ENCODE assay signal across 15 cellular contexts in the genomic region with DNA sequence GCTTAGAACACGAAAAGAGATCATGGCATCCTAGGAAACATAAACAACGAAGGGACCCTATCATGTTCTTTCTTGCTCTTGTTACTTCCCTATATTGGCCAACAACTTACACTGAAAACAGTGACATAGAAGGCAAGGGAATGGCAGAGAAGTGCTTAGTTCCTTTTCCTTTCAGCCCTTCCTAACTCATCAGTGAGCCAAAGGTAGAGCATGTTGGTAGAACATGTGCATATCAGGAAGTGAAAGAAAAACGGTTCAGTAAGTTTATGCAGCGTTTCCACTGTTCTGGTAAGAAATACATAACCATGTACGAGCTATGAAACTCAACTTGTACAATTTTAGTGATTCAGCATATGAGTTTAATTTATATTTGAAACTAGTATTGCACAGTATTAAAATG. TPM values are rescaled to one million over a fixed set of nuclear protein-coding genes. Genes with fewer than 3 reads are reported as not detected.
A peak's percentile ranks its signal among the peaks of the same experiment; 100 is the strongest.
DNase-seq lines count a peak whose midpoint lies in the region; ATAC-seq and TF ChIP-seq lines count a peak whose summit lies in the region.
"Had no signal": no experiment of that assay in that cellular context is flagged by ENCODE, and none has a peak within 500 bp of the region (broad histone marks: within the 10 kb centered on the region; RNA-seq: fewer than 3 reads in every experiment).

No MANE protein-coding gene starts in this region.

- ATAC-seq in GM18499 (IDR thresholded peaks at IDR 0.05; ENCODE audit: insufficient read depth, unreplicated experiment) (peak; percentile 82), GM21515 (IDR thresholded peaks at IDR 0.05; ENCODE audit: unreplicated experiment) (peak; percentile 86), HG03159 (IDR thresholded peaks at IDR 0.05; ENCODE audit: unreplicated experiment) (peak; percentile 94), HG03571 (IDR thresholded peaks at IDR 0.05; ENCODE audit: unreplicated experiment) (no peak), left ventricle myocardium superior (no peak)
- ATAC-seq: activated T-cell treated with anti-CD3 and anti-CD28 coated beads, Interleukin-2, amount 50 U/mL, for 72 hours had no signal

- no peaks in the 10 kb centered on the region for H3K9me3 ChIP-seq in osteoblast (ENCODE audit: low read depth, low read length)
- H3K9me3 ChIP-seq: esophagus squamous epithelium, HAP-1 had no signal

- H4K20me1 ChIP-seq in osteoblast (ENCODE audit: insufficient read depth, low read length): no peaks in the 10 kb centered on the region

- H3K36me3 ChIP-seq in osteoblast (ENCODE audit: insufficient read depth, low read length): no peaks in the 10 kb centered on the region
- H3K36me3 ChIP-seq: esophagus squamous epithelium, HAP-1, neural progenitor cell had no signal

- H3K4me1 ChIP-seq in osteoblast (ENCODE audit: insufficient read depth, low read length): no peaks in the 10 kb centered on the region
- H3K4me1 ChIP-seq: esophagus squamous epithelium, HAP-1 had no signal

- no peak overlapping the region for H3K4me2 ChIP-seq in osteoblast (ENCODE audit: insufficient read depth, low read length)
- H3K4me2 ChIP-seq: neural progenitor cell had no signal

- no peak overlapping the region for H3K27ac ChIP-seq in osteoblast (ENCODE audit: low read depth, low read length)
- H3K27ac ChIP-seq: esophagus squamous epithelium, neural progenitor cell, VCaP had no signal

- intact Hi-C loops in left ventricle myocardium superior (cut with micrococcal nuclease): no loop called here

- peak; percentile 31 for DNase-seq in OCI-M1 (lab: John Stamatoyannopoulos, UW)
- DNase-seq in left ventricle myocardium superior: no peak
- no peak for DNase-seq in osteoblast (ENCODE audit: insufficient read length, low spot score, missing footprints)
- no peak for DNase-seq in SHP77 (lab: John Stamatoyannopoulos, UW)
- DNase-seq: activated T-cell treated with anti-CD3 and anti-CD28 coated beads, Interleukin-2, amount 50 U/mL, for 72 hours; esophagus squamous epithelium; NK-92 treated with Interleukin-12 subunit alpha and Interleukin-12 subunit beta, amount 100 ng/mL, for 24 hours had no signal

- no peaks in the 10 kb centered on the region for H3K27me3 ChIP-seq in osteoblast (ENCODE audit: insufficient read depth, low read length)
- H3K27me3 ChIP-seq: esophagus squamous epithelium, neural progenitor cell had no signal

- H3K4me3 ChIP-seq in osteoblast (ENCODE audit: insufficient read depth, low read length): no peak overlapping the region
- H3K4me3 ChIP-seq: esophagus squamous epithelium, HAP-1, neural progenitor cell had no signal

- H3K79me2 ChIP-seq in osteoblast (ENCODE audit: insufficient read depth, low read length): no peaks in the 10 kb centered on the region

- TF ChIP-seq CTCF in osteoblast (IDR thresholded peaks at IDR 0.05; ENCODE audit: extremely low read depth, low read depth, low read length): no peak

- H2AFZ ChIP-seq in osteoblast (ENCODE audit: low read length): no peak overlapping the region
- H2AFZ ChIP-seq: neural progenitor cell had no signal

RNA-seq across cellular contexts. Expression of a gene that starts 21.7 kb away (rescaled TPM):
- total RNA-seq in left ventricle myocardium superior: not detected
- total RNA-seq in osteoblast: not detected in 2 replicates
- total RNA-seq: activated T-cell treated with anti-CD3 and anti-CD28 coated beads, Interleukin-2, amount 50 U/mL, for 72 hours; bronchial epithelial cell had no signal

Comparison
In these comparisons a context has a peak if more than half of its experiments do, and no peak if none do; other contexts are left out.
1. ATAC-seq: peak in GM18499 (single experiment), GM21515 (single experiment) and HG03159 (single experiment); none in HG03571 (single experiment) and left ventricle myocardium superior (single experiment).